In the genomic region with DNA sequence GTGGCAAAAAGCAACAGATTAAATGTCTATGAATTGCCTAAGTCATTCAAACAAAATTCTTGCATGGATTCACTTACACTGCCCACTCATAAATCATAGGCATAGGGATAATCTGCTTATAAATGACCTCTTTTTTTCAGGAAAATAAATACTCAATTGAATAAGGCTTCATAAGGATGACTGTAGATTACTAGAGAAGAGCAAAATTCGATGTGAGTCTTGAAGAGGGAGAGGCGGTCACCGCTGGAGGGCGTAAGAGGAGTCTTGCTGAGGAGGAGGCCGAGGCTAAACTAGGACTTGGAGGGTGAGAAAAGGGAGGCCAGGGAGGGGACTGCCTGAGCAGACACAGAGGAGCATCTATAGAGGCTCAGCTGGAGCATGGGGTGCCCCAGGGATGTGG, we compare ENCODE assay signal across 1 cellular context.
TF ChIP-seq lines count a peak whose summit lies in the region.

No MANE protein-coding gene starts in this region.

TF ChIP-seq in H1, 55 proteins besides CTCF, POLR2A, EP300 and RAD21:
- TF ChIP-seq RBBP5 (IDR thresholded peaks at IDR 0.05; ENCODE audit: borderline replicate concordance, low read depth, low read length) (no peak), NANOG (IDR thresholded peaks at IDR 0.05; ENCODE audit: insufficient read depth, low read depth, low read length, poor library complexity, severe bottlenecking) (no peak), SP4 (IDR thresholded peaks at IDR 0.05; ENCODE audit: low read length) (no peak), POLR2AphosphoS5 (IDR thresholded peaks at IDR 0.05; ENCODE audit: low read depth, low read length) (no peak), CEBPB (IDR thresholded peaks at IDR 0.05; ENCODE audit: low read depth, low read length) (no peak), MAFK (IDR thresholded peaks at IDR 0.05; ENCODE audit: low read depth, low read length) (no peak), RFX5 (IDR thresholded peaks at IDR 0.05; ENCODE audit: borderline replicate concordance, low read depth, low read length) (no peak), KDM5A (IDR thresholded peaks at IDR 0.05; ENCODE audit: low read length) (no peak), ZNF274 (IDR thresholded peaks at IDR 0.05; ENCODE audit: borderline replicate concordance, extremely low read depth, low read length) (no peak), TAF7 (optimal IDR thresholded peaks at IDR 0.05; ENCODE audit: borderline replicate concordance, low read depth, low read length) (no peak), EZH2 (IDR thresholded peaks at IDR 0.05; ENCODE audit: low read depth, low read length, severe bottlenecking) (no peak), PHF8 (conservative IDR thresholded peaks at IDR 0.05; ENCODE audit: low read depth, low read length) (no peak), ASH2L (IDR thresholded peaks at IDR 0.05; ENCODE audit: low read length) (no peak), KDM4A (IDR thresholded peaks at IDR 0.05; ENCODE audit: low read depth, low read length, severe bottlenecking) (no peak), TAF1 (IDR thresholded peaks at IDR 0.05; ENCODE audit: low read depth, low read length) (no peak), JUND (IDR thresholded peaks at IDR 0.05; ENCODE audit: low read length) (no peak)
- TF ChIP-seq, protein P1, sequence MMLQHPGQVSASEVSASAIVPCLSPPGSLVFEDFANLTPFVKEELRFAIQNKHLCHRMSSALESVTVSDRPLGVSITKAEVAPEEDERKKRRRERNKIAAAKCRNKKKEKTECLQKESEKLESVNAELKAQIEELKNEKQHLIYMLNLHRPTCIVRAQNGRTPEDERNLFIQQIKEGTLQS (IDR thresholded peaks at IDR 0.05; ENCODE audit: insufficient read depth, low read depth, low read length) = no peak
TF ChIP-seq in H1: peak in this region for 0.
